8 cellular contexts compared by ENCODE assay signal in genomic region chr3:40309925-40310635, GRCh38. TPM values are rescaled to one million over a fixed set of nuclear protein-coding genes. Genes with fewer than 3 reads are reported as not detected.
DNase-seq lines count a peak whose midpoint lies in the region; ATAC-seq and TF ChIP-seq lines count a peak whose summit lies in the region.

No MANE protein-coding gene starts in this region.

- H3K4me3 ChIP-seq in left ventricle myocardium inferior = peak overlapping the region; percentile 95

- intact Hi-C loops in left ventricle myocardium inferior (cut with micrococcal nuclease) = no loop called here
- intact Hi-C loops in posterior cingulate gyrus (cut with DNase I) = loop anchor here (2.0 to 5.0 kb wide), 2 partner anchors 142 to 905 kb away; no protein-coding TSS in a partner anchor

- peak overlapping the region; percentile 97 for H3K27ac ChIP-seq in left ventricle myocardium inferior (replicated peaks)

- no peaks in the 10 kb centered on the region for H3K27me3 ChIP-seq in left ventricle myocardium inferior (ENCODE audit: low read depth)

- DNase-seq in stimulated activated CD4-positive, alpha-beta T cell treated with anti-CD3 and anti-CD28 coated beads, Interleukin-15, amount 100 ng/mL, for 1 hour (ENCODE audit: low read depth in 1 of 2, low spot score in 1 of 2) = peak; percentile 6 to 28
- no peak for DNase-seq in stimulated activated CD4-positive, alpha-beta T cell treated with anti-CD3 and anti-CD28 coated beads, Interleukin-2, amount 100 ng/mL, for 24 hours
- peak; percentile 48 for DNase-seq in NCI-H69 (lab: John Stamatoyannopoulos, UW)
- peak in 35 of 56 donors; percentile 2 to 71 (median 49) for DNase-seq in amygdala (lab: John Stamatoyannopoulos, UW)
- DNase-seq in left ventricle myocardium inferior = peak; percentile 55
- peak; percentile 26 to 90 (median 50) for DNase-seq in posterior cingulate gyrus
- DNase-seq in COR-L47 (lab: John Stamatoyannopoulos, UW) = no peak

- H3K36me3 ChIP-seq in left ventricle myocardium inferior = peaks cover 44% of the 10 kb centered on the region

- no peaks in the 10 kb centered on the region for H3K9me3 ChIP-seq in left ventricle myocardium inferior (replicated peaks)

- ATAC-seq in HG02798 (IDR thresholded peaks at IDR 0.05; ENCODE audit: poor library complexity, unreplicated experiment) = peak; percentile 23

- peaks cover 69% of the 10 kb centered on the region for H3K4me1 ChIP-seq in left ventricle myocardium inferior

- TF ChIP-seq CTCF in left ventricle myocardium inferior (IDR thresholded peaks at IDR 0.05; ENCODE audit: borderline replicate concordance) = no peak

RNA-seq across cellular contexts. Expression of gene EIF1B, which starts 0.6 kb away (rescaled TPM):
- total RNA-seq in left ventricle myocardium inferior = 416 TPM

Comparison
In these comparisons a context has a peak if more than half of its experiments do, and no peak if none do; other contexts are left out.
1. DNase-seq: peak in stimulated activated CD4-positive, alpha-beta T cell treated with anti-CD3 and anti-CD28 coated beads, Interleukin-15, amount 100 ng/mL, for 1 hour (2 of 2), NCI-H69 (single experiment), amygdala (35 of 56), left ventricle myocardium inferior (single experiment) and posterior cingulate gyrus (10 of 10); none in stimulated activated CD4-positive, alpha-beta T cell treated with anti-CD3 and anti-CD28 coated beads, Interleukin-2, amount 100 ng/mL, for 24 hours (0 of 2) and COR-L47 (single experiment).